ENCODE assay signal across 9 cellular contexts in the genomic region with DNA sequence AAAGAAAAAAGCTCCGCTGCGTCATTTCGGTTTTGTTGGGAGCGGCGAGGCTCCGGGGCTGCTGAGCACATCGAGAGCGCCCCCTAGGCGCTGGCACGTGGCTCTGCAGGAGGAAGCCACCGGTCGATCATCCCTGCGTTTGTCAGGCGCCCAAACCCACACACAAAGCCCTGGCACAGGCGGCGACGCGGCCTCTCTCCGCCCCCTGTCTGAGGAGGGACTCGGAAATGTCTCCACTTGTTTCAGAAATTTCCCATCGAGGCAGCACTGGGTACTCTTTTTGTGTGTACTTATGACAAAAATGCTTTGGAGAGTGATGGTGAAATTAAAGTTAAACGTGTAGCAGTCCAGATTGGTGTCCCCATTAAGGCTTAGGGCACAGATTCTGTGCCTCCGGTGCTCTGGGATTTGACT.
DNase-seq lines count a peak whose midpoint lies in the region; ATAC-seq, FAIRE-seq and TF ChIP-seq lines count a peak whose summit lies in the region.
"Had no signal": no experiment of that assay in that cellular context is flagged by ENCODE, and none has a peak within 500 bp of the region (broad histone marks: within the 10 kb centered on the region; RNA-seq: fewer than 3 reads in every experiment).

No MANE protein-coding gene starts in this region.

- POLR2A ChIA-PET in A549 (lab: Yijun Ruan, JAX) = no interaction called here
- POLR2A ChIA-PET in activated CD4-positive, alpha-beta memory T cell treated with anti-CD3 and anti-CD28 coated beads for 36 hours (lab: Charles Lee) = no interaction called here

- peak; percentile 69 to 80 for DNase-seq in A549 (ENCODE audit: low read depth in 1 of 2, low spot score in 1 of 2)
- peak; percentile 68 for DNase-seq in GM13976 (ENCODE audit: low spot score)
- peak; percentile 39 for DNase-seq in NCI-H2227 treated with DMSO at 0.1 percent for 48 hours (lab: John Stamatoyannopoulos, UW)
- peak; percentile 59 for DNase-seq in activated CD4-positive, alpha-beta memory T cell treated with anti-CD3 and anti-CD28 coated beads for 36 hours
- DNase-seq in fibroblast of the conjunctiva (ENCODE audit: low read depth) = peak; percentile 3
- DNase-seq in occipital lobe (lab: John Stamatoyannopoulos, UW) = peak; percentile 43

- H3K4me1 ChIP-seq in A549 = 0 out of 3 replicates have a peak, but pooled peaks cover 6% of the 10 kb centered on the region

- no peak overlapping the region for H3K4me3 Mint-ChIP-seq in activated CD4-positive, alpha-beta memory T cell treated with anti-CD3 and anti-CD28 coated beads for 36 hours

- peak; percentile 91 to 99 for ATAC-seq in A549
- peak; percentile 56 for ATAC-seq in HG03060 (IDR thresholded peaks at IDR 0.05; ENCODE audit: low read depth, unreplicated experiment)
- ATAC-seq in GM18520 (IDR thresholded peaks at IDR 0.05; ENCODE audit: unreplicated experiment) = no peak

- FAIRE-seq in A549 (lab: Jason Lieb, UNC) = no peak
- FAIRE-seq: islet of Langerhans had no signal

- CTCF ChIA-PET in A549 (lab: Yijun Ruan, JAX) = interaction anchor here (0.6 to 2.8 kb wide), 47 partner anchors 9 to 504 kb away, joined by 3 to 26 read pairs (median 4); partner anchors contain the start of gene ONECUT1
- CTCF ChIA-PET in activated CD4-positive, alpha-beta memory T cell treated with anti-CD3 and anti-CD28 coated beads for 36 hours (lab: Charles Lee) = interaction anchor here (0.7 to 0.9 kb wide), 2 partner anchors 11 to 417 kb away, joined by 3 to 4 read pairs; no protein-coding TSS in a partner anchor

- H3K27ac ChIP-seq in A549 = peak overlapping the region; percentile 7 to 36; a peak in 1 of 6 replicates

- no peak for TF ChIP-seq POLR2A in A549 (IDR thresholded peaks at IDR 0.05; ENCODE audit: low read length)

- intact Hi-C loops in activated CD4-positive, alpha-beta memory T cell treated with anti-CD3 and anti-CD28 coated beads for 36 hours (cut with micrococcal nuclease) = loop anchor here (1.0 kb wide), 1 partner anchor 416 kb away; no protein-coding TSS in a partner anchor

- TF ChIP-seq RAD21 in A549 (conservative IDR thresholded peaks at IDR 0.05 in 1 of 2, IDR thresholded peaks at IDR 0.05 in 1 of 2) = peak; percentile 81 to 89

- H3K4me3 ChIP-seq in A549 = peak overlapping the region; percentile 31

- H3K4me2 ChIP-seq in A549 = peak overlapping the region; percentile 75

- H3K9me3 Mint-ChIP-seq in activated CD4-positive, alpha-beta memory T cell treated with anti-CD3 and anti-CD28 coated beads for 36 hours = peaks cover 4% of the 10 kb centered on the region

- no peak for TF ChIP-seq EP300 in A549 (IDR thresholded peaks at IDR 0.05)

- no peaks in the 10 kb centered on the region for H3K36me3 Mint-ChIP-seq in activated CD4-positive, alpha-beta memory T cell treated with anti-CD3 and anti-CD28 coated beads for 36 hours

- TF ChIP-seq CTCF in A549 (IDR thresholded peaks at IDR 0.05) (peak; percentile 97), GM13976 (IDR thresholded peaks at IDR 0.05; ENCODE audit: borderline replicate concordance, control extremely low read depth, extremely low read depth, insufficient read depth, missing control alignments) (peak; percentile 91)

- H3K4me1 Mint-ChIP-seq in activated CD4-positive, alpha-beta memory T cell treated with anti-CD3 and anti-CD28 coated beads for 36 hours (ENCODE audit: low read depth) = no peaks in the 10 kb centered on the region

- in situ Hi-C loops in GM13976 (cut with MboI; ENCODE audit: low sequenced_read_pairs, unreplicated experiment) = no loop called here

- WGBS in A549 (ENCODE audit: missing lambda C conversion rate) = 5% methylated on average over 23 of the region's 23 CpGs

- H3K27ac Mint-ChIP-seq in activated CD4-positive, alpha-beta memory T cell treated with anti-CD3 and anti-CD28 coated beads for 36 hours = no peak overlapping the region

- H3K27me3 Mint-ChIP-seq in activated CD4-positive, alpha-beta memory T cell treated with anti-CD3 and anti-CD28 coated beads for 36 hours = peaks cover 2% of the 10 kb centered on the region

- no peaks in the 10 kb centered on the region for H3K9me3 ChIP-seq in A549

TF ChIP-seq in A549, 52 proteins besides CTCF, POLR2A, EP300 and RAD21:
- no peak for TF ChIP-seq KDM1A (IDR thresholded peaks at IDR 0.05; ENCODE audit: low read depth)
- no peak for TF ChIP-seq HOXB13 (CRISPR knock-in tag; IDR thresholded peaks at IDR 0.05; ENCODE audit: low read depth)
- no peak for TF ChIP-seq MAZ (IDR thresholded peaks at IDR 0.05; ENCODE audit: borderline replicate concordance, low read depth, low read length)
- TF ChIP-seq POLR2AphosphoS2 (conservative IDR thresholded peaks at IDR 0.05; ENCODE audit: low read length) = no peak
- no peak for TF ChIP-seq ZFP36 (IDR thresholded peaks at IDR 0.05; ENCODE audit: borderline replicate concordance, partially characterized antibody)
- TF ChIP-seq BHLHE40 (IDR thresholded peaks at IDR 0.05; ENCODE audit: low read depth, low read length) = no peak
- no peak for TF ChIP-seq ZNF302 (CRISPR knock-in tag; IDR thresholded peaks at IDR 0.05)
- TF ChIP-seq MAFK (IDR thresholded peaks at IDR 0.05; ENCODE audit: partially characterized antibody) = no peak
- TF ChIP-seq, protein P1, sequence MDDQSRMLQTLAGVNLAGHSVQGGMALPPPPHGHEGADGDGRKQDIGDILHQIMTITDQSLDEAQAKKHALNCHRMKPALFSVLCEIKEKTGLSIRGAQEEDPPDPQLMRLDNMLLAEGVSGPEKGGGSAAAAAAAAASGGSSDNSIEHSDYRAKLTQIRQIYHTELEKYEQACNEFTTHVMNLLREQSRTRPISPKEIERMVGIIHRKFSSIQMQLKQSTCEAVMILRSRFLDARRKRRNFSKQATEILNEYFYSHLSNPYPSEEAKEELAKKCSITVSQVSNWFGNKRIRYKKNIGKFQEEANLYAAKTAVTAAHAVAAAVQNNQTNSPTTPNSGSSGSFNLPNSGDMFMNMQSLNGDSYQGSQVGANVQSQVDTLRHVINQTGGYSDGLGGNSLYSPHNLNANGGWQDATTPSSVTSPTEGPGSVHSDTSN (IDR thresholded peaks at IDR 0.05) = no peak
- TF ChIP-seq MYC (IDR thresholded peaks at IDR 0.05; ENCODE audit: borderline replicate concordance, low read length) = peak; percentile 71; the same call in 1 of the 2 replicates
- TF ChIP-seq JUNB (IDR thresholded peaks at IDR 0.05) = no peak
- TF ChIP-seq, protein P2, sequence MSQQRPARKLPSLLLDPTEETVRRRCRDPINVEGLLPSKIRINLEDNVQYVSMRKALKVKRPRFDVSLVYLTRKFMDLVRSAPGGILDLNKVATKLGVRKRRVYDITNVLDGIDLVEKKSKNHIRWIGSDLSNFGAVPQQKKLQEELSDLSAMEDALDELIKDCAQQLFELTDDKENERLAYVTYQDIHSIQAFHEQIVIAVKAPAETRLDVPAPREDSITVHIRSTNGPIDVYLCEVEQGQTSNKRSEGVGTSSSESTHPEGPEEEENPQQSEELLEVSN (IDR thresholded peaks at IDR 0.05; ENCODE audit: borderline replicate concordance, low read depth) = no peak
- TF ChIP-seq JUN (IDR thresholded peaks at IDR 0.05) = no peak
- TF ChIP-seq ZC3H11A (IDR thresholded peaks at IDR 0.05) = no peak
- TF ChIP-seq ESRRA (IDR thresholded peaks at IDR 0.05; ENCODE audit: borderline replicate concordance, low read length) = no peak
- no peak for TF ChIP-seq HOXB5 (CRISPR knock-in tag; IDR thresholded peaks at IDR 0.05)
- TF ChIP-seq TFCP2L1 (CRISPR knock-in tag; IDR thresholded peaks at IDR 0.05) = no peak
- TF ChIP-seq CBX8 (IDR thresholded peaks at IDR 0.05) = no peak
- no peak for TF ChIP-seq KDM5A (IDR thresholded peaks at IDR 0.05)
- no peak for TF ChIP-seq REST (IDR thresholded peaks at IDR 0.05)
- TF ChIP-seq SMC3 (IDR thresholded peaks at IDR 0.05) = peak; percentile 84
- TF ChIP-seq, protein P3, sequence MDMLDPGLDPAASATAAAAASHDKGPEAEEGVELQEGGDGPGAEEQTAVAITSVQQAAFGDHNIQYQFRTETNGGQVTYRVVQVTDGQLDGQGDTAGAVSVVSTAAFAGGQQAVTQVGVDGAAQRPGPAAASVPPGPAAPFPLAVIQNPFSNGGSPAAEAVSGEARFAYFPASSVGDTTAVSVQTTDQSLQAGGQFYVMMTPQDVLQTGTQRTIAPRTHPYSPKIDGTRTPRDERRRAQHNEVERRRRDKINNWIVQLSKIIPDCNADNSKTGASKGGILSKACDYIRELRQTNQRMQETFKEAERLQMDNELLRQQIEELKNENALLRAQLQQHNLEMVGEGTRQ (IDR thresholded peaks at IDR 0.05) = no peak
- TF ChIP-seq MAX (IDR thresholded peaks at IDR 0.05) = peak; percentile 83
- no peak for TF ChIP-seq NFE2L2 (conservative IDR thresholded peaks at IDR 0.05; ENCODE audit: low read length)
TF ChIP-seq in A549: peak in this region for 3.

Comparison
In these comparisons a context has a peak if more than half of its experiments do, and no peak if none do; other contexts are left out.
1. DNase-seq: peak in every context shown above with its lines; median percentile 74 in A549; 68 in GM13976; 59 in activated CD4-positive, alpha-beta memory T cell treated with anti-CD3 and anti-CD28 coated beads for 36 hours; 43 in occipital lobe; 39 in NCI-H2227 treated with DMSO at 0.1 percent for 48 hours; 3 in fibroblast of the conjunctiva.